ENCODE assay signal across 15 cellular contexts in genomic region chr2:100606332-100606731, GRCh38. TPM values are rescaled to one million over a fixed set of nuclear protein-coding genes. Genes with fewer than 3 reads are reported as not detected.
DNase-seq lines count a peak whose midpoint lies in the region; ATAC-seq and TF ChIP-seq lines count a peak whose summit lies in the region.
"Had no signal": no experiment of that assay in that cellular context is flagged by ENCODE, and none has a peak within 500 bp of the region (broad histone marks: within the 10 kb centered on the region; RNA-seq: fewer than 3 reads in every experiment).

No MANE protein-coding gene starts in this region.

- H3F3A ChIP-seq in GM23338 (replicated peaks; ENCODE audit: low read depth), result no peaks in the 10 kb centered on the region

- no peak overlapping the region for H2BK12ac ChIP-seq in neuronal stem cell (ENCODE audit: low read length)

- no peaks in the 10 kb centered on the region for H3K79me2 ChIP-seq in GM23338 (replicated peaks; ENCODE audit: insufficient read depth)

- H3K4me3 Mint-ChIP-seq in GM23338 (no peak overlapping the region), glutamatergic neuron (ENCODE audit: unreplicated experiment) (no peak overlapping the region)
- H3K4me3 Mint-ChIP-seq: T-cell had no signal

- H3K27me3 Mint-ChIP-seq in GM23338 (ENCODE audit: insufficient read depth, low read depth, poor library complexity) (peaks cover 10% of the 10 kb centered on the region), glutamatergic neuron (ENCODE audit: unreplicated experiment) (no peaks in the 10 kb centered on the region)

- H3K79me1 ChIP-seq in neuronal stem cell (ENCODE audit: low read depth, low read length), result no peaks in the 10 kb centered on the region

- H3K27ac ChIP-seq in GM23338 (ENCODE audit: low read depth) (no peak overlapping the region), neuronal stem cell (replicated peaks; ENCODE audit: low read length) (no peak overlapping the region)
- H3K27ac ChIP-seq: BLaER1, SJSA1 had no signal

- H3K4me3 ChIP-seq in GM23338 (no peak overlapping the region), neuronal stem cell (ENCODE audit: low read length in 2 of 2) (no peak overlapping the region)
- H3K4me3 ChIP-seq: BLaER1, HAP-1, SJSA1 had no signal

- no peak for TF ChIP-seq CTCF in GM23338 (conservative IDR thresholded peaks at IDR 0.05; ENCODE audit: low read depth in 2 of 2)
- TF ChIP-seq CTCF in glutamatergic neuron (IDR thresholded peaks at IDR 0.05; ENCODE audit: partially characterized antibody, unreplicated experiment), result no peak

- H3K14ac ChIP-seq in neuronal stem cell (ENCODE audit: low read length), result no peak overlapping the region

- H3K4me1 ChIP-seq in GM23338 (ENCODE audit: insufficient read depth), result no peaks in the 10 kb centered on the region; the same call in 1 of the 2 replicates
- peaks cover 4 to 8% of the 10 kb centered on the region in 2 donors for H3K4me1 ChIP-seq in neuronal stem cell (ENCODE audit: control insufficient read depth in 2 of 2, insufficient read depth in 1 of 2, low read depth in 1 of 2, low read length in 2 of 2)
- H3K4me1 ChIP-seq: BLaER1 had no signal

- H3K36me3 ChIP-seq in GM23338 (ENCODE audit: insufficient read depth), result no peaks in the 10 kb centered on the region
- no peaks in the 10 kb centered on the region for H3K36me3 ChIP-seq in neuronal stem cell (replicated peaks in 1 of 2; ENCODE audit: control insufficient read depth in 2 of 2, insufficient read depth in 2 of 2, low read length in 2 of 2)
- H3K36me3 ChIP-seq: BLaER1, HAP-1, SJSA1 had no signal

- no peaks in the 10 kb centered on the region for H3K36me3 Mint-ChIP-seq in GM23338 (ENCODE audit: low read depth)
- H3K36me3 Mint-ChIP-seq in glutamatergic neuron (ENCODE audit: unreplicated experiment), result no peaks in the 10 kb centered on the region
- H3K36me3 Mint-ChIP-seq: CD8-positive, alpha-beta memory T cell; T-cell had no signal

- H2AFZ ChIP-seq in GM23338, result peak overlapping the region; percentile 95; the same call in 1 of the 2 replicates
- peak overlapping the region; percentile 58 for H2AFZ ChIP-seq in neuronal stem cell (ENCODE audit: low read length)

- WGBS in neuronal stem cell (ENCODE audit: extremely low coverage in 2 of 2, insufficient read length in 2 of 2, insufficient replicate concordance in 1 of 2), 2 donors, result no CpG with 5 or more reads among the region's 5 CpGs

- no peak for ATAC-seq in GM23338

- peak overlapping the region; percentile 19 for H4K8ac ChIP-seq in neuronal stem cell (ENCODE audit: low read depth, low read length)

- no peak overlapping the region for H3K18ac ChIP-seq in neuronal stem cell (ENCODE audit: low read length)

- no peak overlapping the region for H3K9ac ChIP-seq in neuronal stem cell (ENCODE audit: low read depth, low read length, poor library complexity)
- H3K9ac ChIP-seq: BLaER1 had no signal

- H3K23ac ChIP-seq in neuronal stem cell (ENCODE audit: low read depth, low read length, poor library complexity), result no peak overlapping the region

- no peaks in the 10 kb centered on the region for H4K20me1 ChIP-seq in GM23338 (replicated peaks; ENCODE audit: insufficient read depth)
- H4K20me1 ChIP-seq: BLaER1 had no signal

- H3K27ac Mint-ChIP-seq in GM23338 (no peak overlapping the region), glutamatergic neuron (ENCODE audit: unreplicated experiment) (peak overlapping the region; percentile 7)
- H3K27ac Mint-ChIP-seq: T-cell had no signal

- H3K4me2 ChIP-seq in GM23338, result no peak overlapping the region
- no peak overlapping the region for H3K4me2 ChIP-seq in neuronal stem cell (ENCODE audit: insufficient read depth, low read length, poor library complexity, severe bottlenecking)
- H3K4me2 ChIP-seq: BLaER1 had no signal

- no peak overlapping the region for H2AK5ac ChIP-seq in neuronal stem cell (ENCODE audit: low read depth, low read length)

- H2BK15ac ChIP-seq in neuronal stem cell (ENCODE audit: low read length), result no peak overlapping the region

- no peaks in the 10 kb centered on the region for H3K9me3 Mint-ChIP-seq in GM23338
- no peaks in the 10 kb centered on the region for H3K9me3 Mint-ChIP-seq in glutamatergic neuron (ENCODE audit: unreplicated experiment)
- H3K9me3 Mint-ChIP-seq: CD8-positive, alpha-beta memory T cell; T-cell had no signal

- H3K9me2 ChIP-seq in GM23338 (ENCODE audit: insufficient read depth), result no peaks in the 10 kb centered on the region

- H3K4me1 Mint-ChIP-seq in GM23338 (peaks cover 15% of the 10 kb centered on the region), glutamatergic neuron (ENCODE audit: low read depth, unreplicated experiment) (no peaks in the 10 kb centered on the region)

- no peak overlapping the region for H2BK120ac ChIP-seq in neuronal stem cell (ENCODE audit: low read depth, low read length)

- no peak overlapping the region for H2BK5ac ChIP-seq in neuronal stem cell (ENCODE audit: low read length)

- DNase-seq in GM23338 (ENCODE audit: low spot score) (no peak), NCI-H2029 (lab: John Stamatoyannopoulos, UW) (peak; percentile 28), glutamatergic neuron (no peak), neuronal stem cell (ENCODE audit: low spot score) (no peak), NCI-H82 treated with DMSO at 0.1 percent for 48 hours (lab: John Stamatoyannopoulos, UW; ENCODE audit: unreplicated experiment) (no peak), NOMO-1 treated with DMSO at 0.1 percent for 48 hours (lab: John Stamatoyannopoulos, UW; ENCODE audit: unreplicated experiment) (no peak), DMS 273 treated with DMSO at 0.1 percent for 48 hours (lab: John Stamatoyannopoulos, UW) (no peak)
- DNase-seq: NCI-H1436 treated with DMSO at 0.1 percent for 48 hours, NCI-H2107, NCI-H446 treated with DMSO at 0.1 percent for 48 hours had no signal

- no peaks in the 10 kb centered on the region for H3K9me3 ChIP-seq in neuronal stem cell (replicated peaks in 1 of 2; ENCODE audit: control insufficient read depth in 2 of 2, insufficient read depth in 1 of 2, low read depth in 1 of 2, low read length in 2 of 2)
- H3K9me3 ChIP-seq: BLaER1, HAP-1, SJSA1 had no signal

- H3K4ac ChIP-seq in neuronal stem cell (ENCODE audit: low read length), result peak overlapping the region; percentile 14

- H3K27me3 ChIP-seq in GM23338 (ENCODE audit: insufficient read depth) (no peaks in the 10 kb centered on the region), neuronal stem cell (ENCODE audit: control insufficient read depth in 3 of 3, insufficient read depth in 3 of 3, low read depth in 1 of 3, low read length in 3 of 3) (peaks cover 0 to 2% (median 0%) of the 10 kb centered on the region in 3 experiments)
- H3K27me3 ChIP-seq: BLaER1, SJSA1 had no signal

- no peak overlapping the region for H4K91ac ChIP-seq in neuronal stem cell (ENCODE audit: low read depth, low read length, poor library complexity)

TF ChIP-seq in GM23338, 12 proteins besides CTCF, POLR2A, EP300 and RAD21 (continues in another document):
- TF ChIP-seq REST (IDR thresholded peaks at IDR 0.05; ENCODE audit: unreplicated experiment), result no peak
- no peak for TF ChIP-seq POLR2AphosphoS5 (IDR thresholded peaks at IDR 0.05; ENCODE audit: low read depth)
- TF ChIP-seq EZH2phosphoT487 (IDR thresholded peaks at IDR 0.05; ENCODE audit: unreplicated experiment), result no peak
- TF ChIP-seq EZH2 (IDR thresholded peaks at IDR 0.05; ENCODE audit: low read depth, unreplicated experiment), result no peak
- TF ChIP-seq NANOG (IDR thresholded peaks at IDR 0.05; ENCODE audit: borderline replicate concordance), result no peak
- no peak for TF ChIP-seq JUNB (IDR thresholded peaks at IDR 0.05; ENCODE audit: unreplicated experiment)
- TF ChIP-seq STAT1 (IDR thresholded peaks at IDR 0.05; ENCODE audit: unreplicated experiment), result no peak

RNA-seq across cellular contexts. Expression of gene PDCL3, which starts 43.5 kb away (rescaled TPM):
- total RNA-seq in GM23338 (2014; rRNA removed; shearing (Covaris generic)), result 25.0 and 28.1 TPM in 2 replicates
- polyA plus RNA-seq in GM23338 (2016; fragmentation: Nextera tagmentation; extraction: Ambion mirVana), result 59.2 and 72.4 TPM in 2 replicates
- 24.9 TPM for total RNA-seq in glutamatergic neuron (ENCODE audit: unreplicated experiment)
- polyA plus RNA-seq in neuronal stem cell (2013, experiment 1 of 2), result 17.1 TPM
- polyA plus RNA-seq in neuronal stem cell (2013, experiment 2 of 2), result 17.3 TPM
